1 cellular context compared by ENCODE assay signal in the genomic region with DNA sequence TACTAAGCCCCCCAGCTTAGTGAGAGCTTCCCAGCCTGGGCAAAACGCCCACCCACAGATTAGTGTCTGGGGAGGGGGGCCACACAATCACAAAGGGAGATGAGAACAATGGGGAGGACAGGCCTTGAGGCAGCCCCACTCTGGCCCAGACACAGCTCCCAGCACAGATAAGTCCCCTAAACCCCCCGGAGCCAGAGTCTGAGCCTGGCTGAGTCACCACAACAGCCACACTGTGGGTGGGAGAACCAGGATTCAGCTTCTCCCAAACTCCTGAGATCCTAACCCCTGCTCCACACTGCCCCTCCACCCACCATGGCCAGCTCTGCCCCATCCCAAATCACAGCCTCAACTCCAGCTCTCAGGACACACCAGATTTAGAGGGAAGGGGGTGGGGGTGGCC.
TF ChIP-seq lines count a peak whose summit lies in the region.

No MANE protein-coding gene starts in this region.

TF ChIP-seq in HepG2, 621 proteins besides CTCF, POLR2A, EP300 and RAD21:
- TF ChIP-seq, protein P1, sequence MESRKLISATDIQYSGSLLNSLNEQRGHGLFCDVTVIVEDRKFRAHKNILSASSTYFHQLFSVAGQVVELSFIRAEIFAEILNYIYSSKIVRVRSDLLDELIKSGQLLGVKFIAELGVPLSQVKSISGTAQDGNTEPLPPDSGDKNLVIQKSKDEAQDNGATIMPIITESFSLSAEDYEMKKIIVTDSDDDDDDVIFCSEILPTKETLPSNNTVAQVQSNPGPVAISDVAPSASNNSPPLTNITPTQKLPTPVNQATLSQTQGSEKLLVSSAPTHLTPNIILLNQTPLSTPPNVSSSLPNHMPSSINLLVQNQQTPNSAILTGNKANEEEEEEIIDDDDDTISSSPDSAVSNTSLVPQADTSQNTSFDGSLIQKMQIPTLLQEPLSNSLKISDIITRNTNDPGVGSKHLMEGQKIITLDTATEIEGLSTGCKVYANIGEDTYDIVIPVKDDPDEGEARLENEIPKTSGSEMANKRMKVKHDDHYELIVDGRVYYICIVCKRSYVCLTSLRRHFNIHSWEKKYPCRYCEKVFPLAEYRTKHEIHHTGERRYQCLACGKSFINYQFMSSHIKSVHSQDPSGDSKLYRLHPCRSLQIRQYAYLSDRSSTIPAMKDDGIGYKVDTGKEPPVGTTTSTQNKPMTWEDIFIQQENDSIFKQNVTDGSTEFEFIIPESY (CRISPR knock-in tag; IDR thresholded peaks at IDR 0.05): no peak
- TF ChIP-seq HIVEP1 (CRISPR knock-in tag; IDR thresholded peaks at IDR 0.05): no peak
- TF ChIP-seq ZNF33B (CRISPR knock-in tag; IDR thresholded peaks at IDR 0.05): no peak
- no peak for TF ChIP-seq ZNF614 (CRISPR knock-in tag; IDR thresholded peaks at IDR 0.05; ENCODE audit: borderline replicate concordance)
- TF ChIP-seq ZC3H4 (CRISPR knock-in tag; IDR thresholded peaks at IDR 0.05; ENCODE audit: borderline replicate concordance): no peak
- TF ChIP-seq ZNF891 (CRISPR knock-in tag; IDR thresholded peaks at IDR 0.05): no peak
- TF ChIP-seq GATAD2A (CRISPR knock-in tag; IDR thresholded peaks at IDR 0.05): no peak
- no peak for TF ChIP-seq PHF20 (CRISPR knock-in tag; IDR thresholded peaks at IDR 0.05)
- no peak for TF ChIP-seq TCF7L2 (IDR thresholded peaks at IDR 0.05; ENCODE audit: low read depth, low read length)
- no peak for TF ChIP-seq MATR3 (CRISPR knock-in tag; IDR thresholded peaks at IDR 0.05)
- TF ChIP-seq, protein P2, sequence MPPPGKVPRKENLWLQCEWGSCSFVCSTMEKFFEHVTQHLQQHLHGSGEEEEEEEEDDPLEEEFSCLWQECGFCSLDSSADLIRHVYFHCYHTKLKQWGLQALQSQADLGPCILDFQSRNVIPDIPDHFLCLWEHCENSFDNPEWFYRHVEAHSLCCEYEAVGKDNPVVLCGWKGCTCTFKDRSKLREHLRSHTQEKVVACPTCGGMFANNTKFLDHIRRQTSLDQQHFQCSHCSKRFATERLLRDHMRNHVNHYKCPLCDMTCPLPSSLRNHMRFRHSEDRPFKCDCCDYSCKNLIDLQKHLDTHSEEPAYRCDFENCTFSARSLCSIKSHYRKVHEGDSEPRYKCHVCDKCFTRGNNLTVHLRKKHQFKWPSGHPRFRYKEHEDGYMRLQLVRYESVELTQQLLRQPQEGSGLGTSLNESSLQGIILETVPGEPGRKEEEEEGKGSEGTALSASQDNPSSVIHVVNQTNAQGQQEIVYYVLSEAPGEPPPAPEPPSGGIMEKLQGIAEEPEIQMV (CRISPR knock-in tag; IDR thresholded peaks at IDR 0.05; ENCODE audit: low read depth): no peak
- TF ChIP-seq, protein P3, sequence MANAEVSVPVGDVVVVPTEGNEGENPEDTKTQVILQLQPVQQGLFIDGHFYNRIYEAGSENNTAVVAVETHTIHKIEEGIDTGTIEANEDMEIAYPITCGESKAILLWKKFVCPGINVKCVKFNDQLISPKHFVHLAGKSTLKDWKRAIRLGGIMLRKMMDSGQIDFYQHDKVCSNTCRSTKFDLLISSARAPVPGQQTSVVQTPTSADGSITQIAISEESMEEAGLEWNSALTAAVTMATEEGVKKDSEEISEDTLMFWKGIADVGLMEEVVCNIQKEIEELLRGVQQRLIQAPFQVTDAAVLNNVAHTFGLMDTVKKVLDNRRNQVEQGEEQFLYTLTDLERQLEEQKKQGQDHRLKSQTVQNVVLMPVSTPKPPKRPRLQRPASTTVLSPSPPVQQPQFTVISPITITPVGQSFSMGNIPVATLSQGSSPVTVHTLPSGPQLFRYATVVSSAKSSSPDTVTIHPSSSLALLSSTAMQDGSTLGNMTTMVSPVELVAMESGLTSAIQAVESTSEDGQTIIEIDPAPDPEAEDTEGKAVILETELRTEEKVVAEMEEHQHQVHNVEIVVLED (CRISPR knock-in tag; IDR thresholded peaks at IDR 0.05; ENCODE audit: borderline replicate concordance): no peak
- TF ChIP-seq MIER3 (CRISPR knock-in tag; IDR thresholded peaks at IDR 0.05; ENCODE audit: borderline replicate concordance): no peak
- no peak for TF ChIP-seq RFX5 (IDR thresholded peaks at IDR 0.05; ENCODE audit: low read depth, low read length)
- TF ChIP-seq HCFC1 (IDR thresholded peaks at IDR 0.05; ENCODE audit: low read depth, low read length): no peak
- TF ChIP-seq, protein P4, sequence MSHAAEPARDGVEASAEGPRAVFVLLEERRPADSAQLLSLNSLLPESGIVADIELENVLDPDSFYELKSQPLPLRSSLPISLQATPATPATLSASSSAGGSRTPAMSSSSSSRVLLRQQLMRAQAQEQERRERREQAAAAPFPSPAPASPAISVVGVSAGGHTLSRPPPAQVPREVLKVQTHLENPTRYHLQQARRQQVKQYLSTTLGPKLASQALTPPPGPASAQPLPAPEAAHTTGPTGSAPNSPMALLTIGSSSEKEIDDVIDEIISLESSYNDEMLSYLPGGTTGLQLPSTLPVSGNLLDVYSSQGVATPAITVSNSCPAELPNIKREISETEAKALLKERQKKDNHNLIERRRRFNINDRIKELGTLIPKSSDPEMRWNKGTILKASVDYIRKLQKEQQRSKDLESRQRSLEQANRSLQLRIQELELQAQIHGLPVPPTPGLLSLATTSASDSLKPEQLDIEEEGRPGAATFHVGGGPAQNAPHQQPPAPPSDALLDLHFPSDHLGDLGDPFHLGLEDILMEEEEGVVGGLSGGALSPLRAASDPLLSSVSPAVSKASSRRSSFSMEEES (CRISPR knock-in tag; IDR thresholded peaks at IDR 0.05): no peak
- no peak for TF ChIP-seq RFX3 (CRISPR knock-in tag; IDR thresholded peaks at IDR 0.05)
- TF ChIP-seq NFYC (CRISPR knock-in tag; IDR thresholded peaks at IDR 0.05): no peak
- TF ChIP-seq, protein P5, sequence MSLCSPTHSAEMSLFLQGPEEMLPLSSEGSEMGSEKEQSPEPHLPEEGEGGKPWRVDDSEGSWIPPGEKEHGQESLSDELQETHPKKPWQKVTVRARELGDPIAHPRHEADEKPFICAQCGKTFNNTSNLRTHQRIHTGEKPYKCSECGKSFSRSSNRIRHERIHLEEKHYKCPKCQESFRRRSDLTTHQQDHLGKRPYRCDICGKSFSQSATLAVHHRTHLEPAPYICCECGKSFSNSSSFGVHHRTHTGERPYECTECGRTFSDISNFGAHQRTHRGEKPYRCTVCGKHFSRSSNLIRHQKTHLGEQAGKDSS (CRISPR knock-in tag; IDR thresholded peaks at IDR 0.05; ENCODE audit: borderline replicate concordance, low read depth): no peak
- no peak for TF ChIP-seq ZNF337 (CRISPR knock-in tag; IDR thresholded peaks at IDR 0.05; ENCODE audit: borderline replicate concordance, low read depth)
TF ChIP-seq in HepG2: peak in this region for 0.
